In genomic region chr4:75235359-75235951, GRCh38 we compare ENCODE assay signal across 12 cellular contexts.
DNase-seq lines count a peak whose midpoint lies in the region; ATAC-seq, FAIRE-seq and TF ChIP-seq lines count a peak whose summit lies in the region.
"Had no signal": no experiment of that assay in that cellular context is flagged by ENCODE, and none has a peak within 500 bp of the region (broad histone marks: within the 10 kb centered on the region; RNA-seq: fewer than 3 reads in every experiment).

No MANE protein-coding gene starts in this region.

- H3K9me3 Mint-ChIP-seq in effector memory CD8-positive, alpha-beta T cell, result no peaks in the 10 kb centered on the region
- peaks cover 7% of the 10 kb centered on the region for H3K9me3 Mint-ChIP-seq in CD8-positive, alpha-beta T cell

- no peak overlapping the region for H3K27ac Mint-ChIP-seq in effector memory CD8-positive, alpha-beta T cell
- no peak overlapping the region for H3K27ac Mint-ChIP-seq in CD8-positive, alpha-beta T cell

- H3K4me1 Mint-ChIP-seq in effector memory CD8-positive, alpha-beta T cell (ENCODE audit: low read depth in 2 of 2), result no peaks in the 10 kb centered on the region
- H3K4me1 Mint-ChIP-seq in CD8-positive, alpha-beta T cell (ENCODE audit: low read depth), result no peaks in the 10 kb centered on the region

- no peak for TF ChIP-seq CTCF in CD8-positive, alpha-beta T cell (IDR thresholded peaks at IDR 0.05)

- peak; percentile 4 for DNase-seq in GM12891 (ENCODE audit: insufficient read length, low spot score)
- no peak for DNase-seq in SW 1271 (lab: John Stamatoyannopoulos, UW)
- no peak for DNase-seq in HAP-1 (ENCODE audit: low spot score in 2 of 2)
- DNase-seq in effector memory CD8-positive, alpha-beta T cell, result no peak
- DNase-seq in CD8-positive, alpha-beta T cell, result no peak
- DNase-seq: activated gamma-delta T cell treated with Interleukin-2 at 50 U/mL for 16 hours had no signal

- H3K4me1 ChIP-seq in HAP-1, result peaks cover 34% of the 10 kb centered on the region
- no peaks in the 10 kb centered on the region for H3K4me1 ChIP-seq in CD8-positive, alpha-beta T cell (ENCODE audit: insufficient read depth, low read length)

- no peak overlapping the region for H3K4me3 Mint-ChIP-seq in effector memory CD8-positive, alpha-beta T cell
- no peak overlapping the region for H3K4me3 Mint-ChIP-seq in CD8-positive, alpha-beta T cell

- no peaks in the 10 kb centered on the region for H3K27me3 ChIP-seq in HAP-1 (ENCODE audit: low read depth)
- no peaks in the 10 kb centered on the region for H3K27me3 ChIP-seq in CD8-positive, alpha-beta T cell (ENCODE audit: insufficient read depth, low read length)

- CTCF ChIA-PET in CD8-positive, alpha-beta T cell (lab: Charles Lee), result no interaction called here

- TF ChIP-seq POLR2A in GM12891 (IDR thresholded peaks at IDR 0.05; ENCODE audit: low read depth, low read length), result no peak

- no peaks in the 10 kb centered on the region for H3K36me3 ChIP-seq in HAP-1 (replicated peaks)
- H3K36me3 ChIP-seq in CD8-positive, alpha-beta T cell (ENCODE audit: insufficient read depth, low read length), result no peaks in the 10 kb centered on the region

- POLR2A ChIA-PET in CD8-positive, alpha-beta T cell (lab: Charles Lee), result no interaction called here

- H3K9me3 ChIP-seq in HAP-1, result peaks cover 2% of the 10 kb centered on the region
- no peaks in the 10 kb centered on the region for H3K9me3 ChIP-seq in CD8-positive, alpha-beta T cell (ENCODE audit: low read length)

- H3K27ac ChIP-seq in CD8-positive, alpha-beta T cell (ENCODE audit: low read depth, low read length), result no peak overlapping the region
- H3K27ac ChIP-seq: VCaP had no signal

- H3K27me3 Mint-ChIP-seq in effector memory CD8-positive, alpha-beta T cell, result no peaks in the 10 kb centered on the region
- H3K27me3 Mint-ChIP-seq in CD8-positive, alpha-beta T cell (ENCODE audit: low read depth), result no peaks in the 10 kb centered on the region

- ATAC-seq in GM19397 (IDR thresholded peaks at IDR 0.05; ENCODE audit: unreplicated experiment) (peak; percentile 96), HG02852 (IDR thresholded peaks at IDR 0.05; ENCODE audit: unreplicated experiment) (peak; percentile 99), HG03521 (IDR thresholded peaks at IDR 0.05; ENCODE audit: unreplicated experiment) (peak; percentile 96)
- no peak for ATAC-seq in effector memory CD8-positive, alpha-beta T cell (replicated peaks)
- ATAC-seq in CD8-positive, alpha-beta T cell, result no peak

- FAIRE-seq in GM12891 (lab: Jason Lieb, UNC), result peak; percentile 60
- FAIRE-seq: urothelium cell line had no signal

- H3K36me3 Mint-ChIP-seq in effector memory CD8-positive, alpha-beta T cell (ENCODE audit: insufficient read depth), result no peaks in the 10 kb centered on the region
- no peaks in the 10 kb centered on the region for H3K36me3 Mint-ChIP-seq in CD8-positive, alpha-beta T cell

- in situ Hi-C loops in HAP-1 (cut with MboI; ENCODE audit: low sequenced_read_pairs), result no loop called here

- intact Hi-C loops in CD8-positive, alpha-beta T cell (cut with DNase I, micrococcal nuclease), result no loop called here

- H3K4me3 ChIP-seq in HAP-1, result no peak overlapping the region
- no peak overlapping the region for H3K4me3 ChIP-seq in CD8-positive, alpha-beta T cell (ENCODE audit: low read depth, low read length)
- H3K4me3 ChIP-seq: lung had no signal

TF ChIP-seq in GM12891, 5 proteins besides CTCF, POLR2A, EP300 and RAD21:
- TF ChIP-seq SPI1 (IDR thresholded peaks at IDR 0.05; ENCODE audit: low read depth, low read length) (peak; percentile 92), PAX5 (IDR thresholded peaks at IDR 0.05; ENCODE audit: insufficient read depth, low read length, severe bottlenecking) (no peak)

Comparison
In these comparisons a context has a peak if more than half of its experiments do, and no peak if none do; other contexts are left out.
1. ATAC-seq: peak in GM19397 (single experiment), HG02852 (single experiment) and HG03521 (single experiment); none in effector memory CD8-positive, alpha-beta T cell (single experiment) and CD8-positive, alpha-beta T cell (single experiment).